Comparison of ENCODE assay signal across 1 cellular context in genomic region chr5:80174790-80175189, GRCh38.
TF ChIP-seq lines count a peak whose summit lies in the region.

No MANE protein-coding gene starts in this region.

TF ChIP-seq in HepG2, 621 proteins besides CTCF, POLR2A, EP300 and RAD21:
- TF ChIP-seq KDM5B (CRISPR knock-in tag; IDR thresholded peaks at IDR 0.05; ENCODE audit: borderline replicate concordance) (no peak), MAFF (IDR thresholded peaks at IDR 0.05; ENCODE audit: low read depth, low read length) (no peak), ZFAT (CRISPR knock-in tag; conservative IDR thresholded peaks at IDR 0.05) (no peak), ELF1 (CRISPR knock-in tag; IDR thresholded peaks at IDR 0.05) (no peak), HDAC1 (CRISPR knock-in tag; IDR thresholded peaks at IDR 0.05) (no peak), E2F2 (CRISPR knock-in tag; IDR thresholded peaks at IDR 0.05; ENCODE audit: borderline replicate concordance) (no peak), TAF15 (IDR thresholded peaks at IDR 0.05; ENCODE audit: low read depth, low read length, poor library complexity, severe bottlenecking) (no peak), WIZ (CRISPR knock-in tag; IDR thresholded peaks at IDR 0.05) (no peak), PHF21A (CRISPR knock-in tag; IDR thresholded peaks at IDR 0.05) (no peak), ZNF512B (CRISPR knock-in tag; IDR thresholded peaks at IDR 0.05; ENCODE audit: borderline replicate concordance) (no peak), FOXA1 (IDR thresholded peaks at IDR 0.05) (no peak), FOXA1 (CRISPR knock-in tag; IDR thresholded peaks at IDR 0.05) (no peak), GZF1 (CRISPR knock-in tag; IDR thresholded peaks at IDR 0.05) (no peak), SP2 (CRISPR knock-in tag; IDR thresholded peaks at IDR 0.05) (no peak), ZSCAN25 (CRISPR knock-in tag; IDR thresholded peaks at IDR 0.05) (no peak), MIER2 (CRISPR knock-in tag; IDR thresholded peaks at IDR 0.05) (no peak), RBFOX2 (IDR thresholded peaks at IDR 0.05; ENCODE audit: low read depth, low read length) (no peak), ZC3H13 (CRISPR knock-in tag; IDR thresholded peaks at IDR 0.05) (no peak)
